In genomic region chr5:159833088-159833487, GRCh38 we compare ENCODE assay signal across 3 cellular contexts.
TF ChIP-seq lines count a peak whose summit lies in the region.

No MANE protein-coding gene starts in this region.

TF ChIP-seq in A549, 52 proteins besides CTCF, POLR2A, EP300 and RAD21 (continued from another document):
- no peak for TF ChIP-seq ATOH8 (CRISPR knock-in tag; IDR thresholded peaks at IDR 0.05; ENCODE audit: low read depth)
- no peak for TF ChIP-seq PHF8 (IDR thresholded peaks at IDR 0.05; ENCODE audit: borderline replicate concordance, low read depth)
- TF ChIP-seq HES2 (IDR thresholded peaks at IDR 0.05), result no peak
- no peak for TF ChIP-seq BHLHE40 (IDR thresholded peaks at IDR 0.05; ENCODE audit: low read depth, low read length)
- TF ChIP-seq RFX5 (IDR thresholded peaks at IDR 0.05), result no peak
- TF ChIP-seq KDM5A (IDR thresholded peaks at IDR 0.05), result no peak
- no peak for TF ChIP-seq CEBPB (IDR thresholded peaks at IDR 0.05)
- TF ChIP-seq BCL3 (IDR thresholded peaks at IDR 0.05), result no peak
- TF ChIP-seq FOXS1 (CRISPR knock-in tag; IDR thresholded peaks at IDR 0.05), result no peak
- TF ChIP-seq, protein P1, sequence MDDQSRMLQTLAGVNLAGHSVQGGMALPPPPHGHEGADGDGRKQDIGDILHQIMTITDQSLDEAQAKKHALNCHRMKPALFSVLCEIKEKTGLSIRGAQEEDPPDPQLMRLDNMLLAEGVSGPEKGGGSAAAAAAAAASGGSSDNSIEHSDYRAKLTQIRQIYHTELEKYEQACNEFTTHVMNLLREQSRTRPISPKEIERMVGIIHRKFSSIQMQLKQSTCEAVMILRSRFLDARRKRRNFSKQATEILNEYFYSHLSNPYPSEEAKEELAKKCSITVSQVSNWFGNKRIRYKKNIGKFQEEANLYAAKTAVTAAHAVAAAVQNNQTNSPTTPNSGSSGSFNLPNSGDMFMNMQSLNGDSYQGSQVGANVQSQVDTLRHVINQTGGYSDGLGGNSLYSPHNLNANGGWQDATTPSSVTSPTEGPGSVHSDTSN (IDR thresholded peaks at IDR 0.05), result no peak
- TF ChIP-seq MYC (IDR thresholded peaks at IDR 0.05; ENCODE audit: borderline replicate concordance, low read length), result no peak
- TF ChIP-seq TFCP2L1 (CRISPR knock-in tag; IDR thresholded peaks at IDR 0.05), result no peak
- TF ChIP-seq, protein P2, sequence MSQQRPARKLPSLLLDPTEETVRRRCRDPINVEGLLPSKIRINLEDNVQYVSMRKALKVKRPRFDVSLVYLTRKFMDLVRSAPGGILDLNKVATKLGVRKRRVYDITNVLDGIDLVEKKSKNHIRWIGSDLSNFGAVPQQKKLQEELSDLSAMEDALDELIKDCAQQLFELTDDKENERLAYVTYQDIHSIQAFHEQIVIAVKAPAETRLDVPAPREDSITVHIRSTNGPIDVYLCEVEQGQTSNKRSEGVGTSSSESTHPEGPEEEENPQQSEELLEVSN (IDR thresholded peaks at IDR 0.05; ENCODE audit: borderline replicate concordance, low read depth), result no peak
- TF ChIP-seq KDM1A (IDR thresholded peaks at IDR 0.05; ENCODE audit: low read depth), result no peak
- TF ChIP-seq CBX2 (IDR thresholded peaks at IDR 0.05; ENCODE audit: borderline replicate concordance, low read depth), result no peak
TF ChIP-seq in A549: peak in this region for 0.

TF ChIP-seq in HCT116, 20 proteins besides CTCF, POLR2A, EP300 and RAD21 (continued from another document):
- TF ChIP-seq MAX (IDR thresholded peaks at IDR 0.05), result no peak
- no peak for TF ChIP-seq ZBTB33 (IDR thresholded peaks at IDR 0.05; ENCODE audit: extremely low read depth, insufficient replicate concordance, low read length)
- TF ChIP-seq TCF7L2 (IDR thresholded peaks at IDR 0.05; ENCODE audit: borderline replicate concordance, extremely low read depth, insufficient read depth, insufficient read length), result no peak
- TF ChIP-seq ZNF274 (IDR thresholded peaks at IDR 0.05; ENCODE audit: low read depth, low read length), result no peak
- TF ChIP-seq SIN3A (IDR thresholded peaks at IDR 0.05; ENCODE audit: low read depth), result no peak

TF ChIP-seq in WTC11, 78 proteins besides CTCF, POLR2A, EP300 and RAD21 (continued from another document):
- no peak for TF ChIP-seq ZNF425 (CRISPR knock-in tag; conservative IDR thresholded peaks at IDR 0.05)
- no peak for TF ChIP-seq ZNF232 (CRISPR knock-in tag; IDR thresholded peaks at IDR 0.05)
- TF ChIP-seq, protein P3, sequence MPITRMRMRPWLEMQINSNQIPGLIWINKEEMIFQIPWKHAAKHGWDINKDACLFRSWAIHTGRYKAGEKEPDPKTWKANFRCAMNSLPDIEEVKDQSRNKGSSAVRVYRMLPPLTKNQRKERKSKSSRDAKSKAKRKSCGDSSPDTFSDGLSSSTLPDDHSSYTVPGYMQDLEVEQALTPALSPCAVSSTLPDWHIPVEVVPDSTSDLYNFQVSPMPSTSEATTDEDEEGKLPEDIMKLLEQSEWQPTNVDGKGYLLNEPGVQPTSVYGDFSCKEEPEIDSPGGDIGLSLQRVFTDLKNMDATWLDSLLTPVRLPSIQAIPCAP (CRISPR knock-in tag; IDR thresholded peaks at IDR 0.05), result no peak
- TF ChIP-seq, protein P4, sequence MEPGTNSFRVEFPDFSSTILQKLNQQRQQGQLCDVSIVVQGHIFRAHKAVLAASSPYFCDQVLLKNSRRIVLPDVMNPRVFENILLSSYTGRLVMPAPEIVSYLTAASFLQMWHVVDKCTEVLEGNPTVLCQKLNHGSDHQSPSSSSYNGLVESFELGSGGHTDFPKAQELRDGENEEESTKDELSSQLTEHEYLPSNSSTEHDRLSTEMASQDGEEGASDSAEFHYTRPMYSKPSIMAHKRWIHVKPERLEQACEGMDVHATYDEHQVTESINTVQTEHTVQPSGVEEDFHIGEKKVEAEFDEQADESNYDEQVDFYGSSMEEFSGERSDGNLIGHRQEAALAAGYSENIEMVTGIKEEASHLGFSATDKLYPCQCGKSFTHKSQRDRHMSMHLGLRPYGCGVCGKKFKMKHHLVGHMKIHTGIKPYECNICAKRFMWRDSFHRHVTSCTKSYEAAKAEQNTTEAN (CRISPR knock-in tag; IDR thresholded peaks at IDR 0.05), result no peak
- TF ChIP-seq, protein P5, sequence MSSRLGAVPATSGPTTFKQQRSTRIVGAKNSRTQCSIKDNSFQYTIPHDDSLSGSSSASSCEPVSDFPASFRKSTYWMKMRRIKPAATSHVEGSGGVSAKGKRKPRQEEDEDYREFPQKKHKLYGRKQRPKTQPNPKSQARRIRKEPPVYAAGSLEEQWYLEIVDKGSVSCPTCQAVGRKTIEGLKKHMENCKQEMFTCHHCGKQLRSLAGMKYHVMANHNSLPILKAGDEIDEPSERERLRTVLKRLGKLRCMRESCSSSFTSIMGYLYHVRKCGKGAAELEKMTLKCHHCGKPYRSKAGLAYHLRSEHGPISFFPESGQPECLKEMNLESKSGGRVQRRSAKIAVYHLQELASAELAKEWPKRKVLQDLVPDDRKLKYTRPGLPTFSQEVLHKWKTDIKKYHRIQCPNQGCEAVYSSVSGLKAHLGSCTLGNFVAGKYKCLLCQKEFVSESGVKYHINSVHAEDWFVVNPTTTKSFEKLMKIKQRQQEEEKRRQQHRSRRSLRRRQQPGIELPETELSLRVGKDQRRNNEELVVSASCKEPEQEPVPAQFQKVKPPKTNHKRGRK (CRISPR knock-in tag; IDR thresholded peaks at IDR 0.05; ENCODE audit: borderline replicate concordance), result no peak
- TF ChIP-seq ARID4B (CRISPR knock-in tag; IDR thresholded peaks at IDR 0.05; ENCODE audit: borderline replicate concordance), result no peak
- no peak for TF ChIP-seq MYBL2 (CRISPR knock-in tag; IDR thresholded peaks at IDR 0.05)
- no peak for TF ChIP-seq ERG (CRISPR knock-in tag; IDR thresholded peaks at IDR 0.05)
- TF ChIP-seq ZNF423 (CRISPR knock-in tag; IDR thresholded peaks at IDR 0.05), result no peak
- no peak for TF ChIP-seq SP1 (CRISPR knock-in tag; conservative IDR thresholded peaks at IDR 0.05)
- no peak for TF ChIP-seq PRDM15 (CRISPR knock-in tag; IDR thresholded peaks at IDR 0.05)
- TF ChIP-seq HMGA2 (CRISPR knock-in tag; IDR thresholded peaks at IDR 0.05), result no peak
